30 cellular contexts compared by ENCODE assay signal in the genomic region with DNA sequence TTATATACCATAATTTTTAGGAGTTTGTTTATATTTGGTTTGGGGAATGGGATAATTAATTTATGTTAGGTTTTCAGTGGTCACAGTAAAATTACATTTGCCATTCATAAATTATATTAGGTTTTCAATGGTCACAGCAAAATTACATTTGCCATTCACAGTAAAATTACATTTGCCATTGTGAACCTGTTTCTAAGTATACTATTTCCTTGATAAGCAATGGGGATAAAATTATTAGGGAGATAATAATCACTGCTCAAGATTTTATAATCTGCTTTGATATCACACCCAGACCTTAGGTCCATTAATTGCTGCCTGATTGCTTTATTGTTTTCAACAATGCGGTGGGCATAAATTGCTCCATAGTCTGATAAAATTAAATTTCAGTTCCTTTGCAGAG.
"Had no signal": no experiment of that assay in that cellular context is flagged by ENCODE, and none has a peak within 500 bp of the region (broad histone marks: within the 10 kb centered on the region; RNA-seq: fewer than 3 reads in every experiment).

No MANE protein-coding gene starts in this region.

- H3K9me3 ChIP-seq: adrenal gland, ascending aorta, body of pancreas, breast epithelium had no signal

- H3K4me3 ChIP-seq: adrenal gland, ascending aorta, body of pancreas, breast epithelium, cardiac muscle cell had no signal

- H3K4me1 ChIP-seq: adrenal gland, ascending aorta, body of pancreas, breast epithelium had no signal

- ATAC-seq: activated naive CD4-positive, alpha-beta T cell treated with anti-CD3 and anti-CD28 coated beads, Interleukin-2, amount 50 U/mL, for 72 hours; activated naive CD8-positive, alpha-beta T cell treated with anti-CD3 and anti-CD28 coated beads, Interleukin-2, amount 50 U/mL, for 24 hours; activated T-cell treated with anti-CD3 and anti-CD28 coated beads, Interleukin-2, amount 50 U/mL, for 4 hours; activated T-cell treated with anti-CD3 and anti-CD28 coated beads, Interleukin-2, amount 50 U/mL, for 72 hours; activated T-helper 17 cell treated with anti-CD3 and anti-CD28 coated beads, Interleukin-2, amount 50 U/mL, for 72 hours; body of pancreas had no signal

- H3K27ac ChIP-seq: adrenal gland, ascending aorta, body of pancreas, brain microvascular endothelial cell, breast epithelium, cardiac muscle cell had no signal

- H3K27me3 ChIP-seq: adrenal gland, ascending aorta, body of pancreas, brain microvascular endothelial cell, breast epithelium, cardiac muscle cell had no signal

- H3K36me3 ChIP-seq: adrenal gland, ascending aorta, brain microvascular endothelial cell, breast epithelium, cardiac muscle cell had no signal

- DNase-seq: activated effector memory CD4-positive, alpha-beta T cell treated with anti-CD3 and anti-CD28 coated beads, Interleukin-2, amount 50 U/mL, for 16 hours; activated effector memory CD4-positive, alpha-beta T cell treated with Interleukin-2 at 50 U/mL for 16 hours; activated gamma-delta T cell; activated gamma-delta T cell treated with Interleukin-2 at 50 U/mL for 16 hours; activated naive CD4-positive, alpha-beta T cell; activated naive CD4-positive, alpha-beta T cell treated with anti-CD3 and anti-CD28 coated beads for 36 hours; activated naive CD4-positive, alpha-beta T cell treated with anti-CD3 and anti-CD28 coated beads, Interleukin-2, amount 10 ng/mL, durations not matched to agents 7 days and 5 days; activated naive CD4-positive, alpha-beta T cell treated with anti-CD3 and anti-CD28 coated beads, Interleukin-2, amount 50 U/mL, for 16 hours; activated naive CD8-positive, alpha-beta T cell treated with anti-CD3 and anti-CD28 coated beads for 36 hours; activated naive CD8-positive, alpha-beta T cell treated with anti-CD3 and anti-CD28 coated beads, Interleukin-2, amount 10 ng/mL, durations not matched to agents 7 days and 5 days; activated naive CD8-positive, alpha-beta T cell treated with anti-CD3 and anti-CD28 coated beads, Interleukin-2, amount 50 U/mL, for 24 hours; activated T-cell treated with anti-CD3 and anti-CD28 coated beads, Interleukin-2, amount 50 U/mL, for 24 hours; activated T-cell treated with anti-CD3 and anti-CD28 coated beads, Interleukin-2, amount 50 U/mL, for 4 hours; activated T-cell treated with anti-CD3 and anti-CD28 coated beads, Interleukin-2, amount 50 U/mL, for 48 hours; activated T-cell treated with anti-CD3 and anti-CD28 coated beads, Interleukin-2, amount 50 U/mL, for 72 hours; adrenal gland; amniotic stem cell; amygdala; anterior cingulate cortex; aorta; body of pancreas; brain microvascular endothelial cell; caudate nucleus; central memory CD4-positive, alpha-beta T cell; cerebellar nuclear complex had no signal
